ENCODE assay signal across 1 cellular context in the genomic region with DNA sequence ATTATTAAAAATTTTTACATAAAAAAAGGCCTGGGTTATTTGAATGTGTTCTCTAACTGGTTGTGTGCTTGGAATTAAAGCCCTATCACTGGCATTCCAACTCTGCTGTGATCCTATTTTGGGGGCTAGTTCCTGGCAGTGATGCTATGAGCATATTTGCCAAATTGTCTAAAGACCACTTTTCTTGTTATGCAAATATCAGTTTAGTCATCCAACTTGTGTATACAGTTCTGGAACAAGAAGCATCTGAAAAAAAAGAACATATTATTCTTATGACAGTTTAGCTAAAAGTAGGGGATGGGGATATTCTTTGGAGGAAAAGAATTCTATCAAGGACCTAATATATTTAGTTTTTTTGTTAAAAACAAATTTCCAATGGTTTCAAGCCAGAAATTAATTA.
TF ChIP-seq lines count a peak whose summit lies in the region.

No MANE protein-coding gene starts in this region.

TF ChIP-seq in IMR-90, 13 proteins besides CTCF, POLR2A, EP300 and RAD21:
- no peak for TF ChIP-seq CEBPB (IDR thresholded peaks at IDR 0.05; ENCODE audit: low read depth, low read length)
- TF ChIP-seq MAZ (IDR thresholded peaks at IDR 0.05; ENCODE audit: borderline replicate concordance, low read depth, low read length), result no peak
- TF ChIP-seq NFE2L2 (IDR thresholded peaks at IDR 0.05; ENCODE audit: low read depth, low read length), result no peak
- no peak for TF ChIP-seq MAFK (IDR thresholded peaks at IDR 0.05; ENCODE audit: low read depth, low read length)
- TF ChIP-seq MXI1 (IDR thresholded peaks at IDR 0.05; ENCODE audit: borderline replicate concordance, low read depth, low read length), result no peak
- TF ChIP-seq RCOR1 (IDR thresholded peaks at IDR 0.05; ENCODE audit: insufficient replicate concordance, low read length), result no peak
- TF ChIP-seq, protein P1, sequence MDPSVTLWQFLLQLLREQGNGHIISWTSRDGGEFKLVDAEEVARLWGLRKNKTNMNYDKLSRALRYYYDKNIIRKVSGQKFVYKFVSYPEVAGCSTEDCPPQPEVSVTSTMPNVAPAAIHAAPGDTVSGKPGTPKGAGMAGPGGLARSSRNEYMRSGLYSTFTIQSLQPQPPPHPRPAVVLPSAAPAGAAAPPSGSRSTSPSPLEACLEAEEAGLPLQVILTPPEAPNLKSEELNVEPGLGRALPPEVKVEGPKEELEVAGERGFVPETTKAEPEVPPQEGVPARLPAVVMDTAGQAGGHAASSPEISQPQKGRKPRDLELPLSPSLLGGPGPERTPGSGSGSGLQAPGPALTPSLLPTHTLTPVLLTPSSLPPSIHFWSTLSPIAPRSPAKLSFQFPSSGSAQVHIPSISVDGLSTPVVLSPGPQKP (IDR thresholded peaks at IDR 0.05; ENCODE audit: borderline replicate concordance, low read depth, low read length), result no peak
- TF ChIP-seq CHD1 (IDR thresholded peaks at IDR 0.05; ENCODE audit: low read depth, low read length), result no peak
- TF ChIP-seq, protein P2, sequence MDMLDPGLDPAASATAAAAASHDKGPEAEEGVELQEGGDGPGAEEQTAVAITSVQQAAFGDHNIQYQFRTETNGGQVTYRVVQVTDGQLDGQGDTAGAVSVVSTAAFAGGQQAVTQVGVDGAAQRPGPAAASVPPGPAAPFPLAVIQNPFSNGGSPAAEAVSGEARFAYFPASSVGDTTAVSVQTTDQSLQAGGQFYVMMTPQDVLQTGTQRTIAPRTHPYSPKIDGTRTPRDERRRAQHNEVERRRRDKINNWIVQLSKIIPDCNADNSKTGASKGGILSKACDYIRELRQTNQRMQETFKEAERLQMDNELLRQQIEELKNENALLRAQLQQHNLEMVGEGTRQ (IDR thresholded peaks at IDR 0.05; ENCODE audit: low read depth, low read length), result no peak
- no peak for TF ChIP-seq SMC3 (IDR thresholded peaks at IDR 0.05; ENCODE audit: low read depth, low read length)
- no peak for TF ChIP-seq RFX5 (IDR thresholded peaks at IDR 0.05; ENCODE audit: low read depth, low read length)
- TF ChIP-seq BHLHE40 (IDR thresholded peaks at IDR 0.05; ENCODE audit: low read depth, low read length), result no peak
- TF ChIP-seq FOS (IDR thresholded peaks at IDR 0.05; ENCODE audit: low read depth, low read length), result no peak
